In genomic region chr6:30779850-30780641, GRCh38 we compare ENCODE assay signal across 11 cellular contexts. TPM values are rescaled to one million over a fixed set of nuclear protein-coding genes. Genes with fewer than 3 reads are reported as not detected.
A peak's percentile ranks its signal among the peaks of the same experiment; 100 is the strongest.
DNase-seq lines count a peak whose midpoint lies in the region; ATAC-seq, FAIRE-seq and TF ChIP-seq lines count a peak whose summit lies in the region.
"Had no signal": no experiment of that assay in that cellular context is flagged by ENCODE, and none has a peak within 500 bp of the region (broad histone marks: within the 10 kb centered on the region; RNA-seq: fewer than 3 reads in every experiment).

No MANE protein-coding gene starts in this region.

- TF ChIP-seq CTCF in heart left ventricle (IDR thresholded peaks at IDR 0.05) (no peak), upper lobe of right lung (IDR thresholded peaks at IDR 0.05) (no peak)

- no peak overlapping the region for H2BK120ac ChIP-seq in neuronal stem cell (ENCODE audit: low read depth, low read length)

- H3K9me3 Mint-ChIP-seq in dendritic cell treated with granulocyte-macrophage colony-stimulating factor and Interleukin-4, amounts not matched to agents 40 ng/mL and 50 ng/mL, for 4 days = no peaks in the 10 kb centered on the region
- H3K9me3 Mint-ChIP-seq: activated CD4-positive, alpha-beta memory T cell treated with anti-CD3 and anti-CD28 coated beads for 36 hours had no signal

- no peak for FAIRE-seq in RCC 7860 (lab: Jason Lieb, UNC)

- H3K27ac ChIP-seq in heart left ventricle (peak overlapping the region; percentile 72 to 97 (median 94)), neuronal stem cell (replicated peaks; ENCODE audit: low read length) (no peak overlapping the region), upper lobe of right lung (peak overlapping the region; percentile 65)
- H3K27ac ChIP-seq: HL-60 had no signal

- H3K79me1 ChIP-seq in neuronal stem cell (ENCODE audit: low read depth, low read length) = no peaks in the 10 kb centered on the region

- H3K27ac Mint-ChIP-seq in dendritic cell treated with granulocyte-macrophage colony-stimulating factor and Interleukin-4, amounts not matched to agents 40 ng/mL and 50 ng/mL, for 4 days = peak overlapping the region; percentile 79
- H3K27ac Mint-ChIP-seq: activated CD4-positive, alpha-beta memory T cell treated with anti-CD3 and anti-CD28 coated beads for 36 hours had no signal

- H3K4me1 Mint-ChIP-seq in dendritic cell treated with granulocyte-macrophage colony-stimulating factor and Interleukin-4, amounts not matched to agents 40 ng/mL and 50 ng/mL, for 4 days (ENCODE audit: low read depth) = peaks cover 68% of the 10 kb centered on the region

- no peak overlapping the region for H2BK5ac ChIP-seq in neuronal stem cell (ENCODE audit: low read length)

- WGBS in heart left ventricle, 4 donors = 88 to 92% (median 90%) methylated on average over 10 of the region's 10 CpGs
- no CpG with 5 or more reads among the region's 10 CpGs for WGBS in neuronal stem cell (ENCODE audit: extremely low coverage in 2 of 2, insufficient read length in 2 of 2, insufficient replicate concordance in 1 of 2), 2 donors

- H3K36me3 Mint-ChIP-seq in dendritic cell treated with granulocyte-macrophage colony-stimulating factor and Interleukin-4, amounts not matched to agents 40 ng/mL and 50 ng/mL, for 4 days (ENCODE audit: low read depth) = no peaks in the 10 kb centered on the region
- H3K36me3 Mint-ChIP-seq: activated CD4-positive, alpha-beta memory T cell treated with anti-CD3 and anti-CD28 coated beads for 36 hours had no signal

- H2BK12ac ChIP-seq in neuronal stem cell (ENCODE audit: low read length) = no peak overlapping the region

- no peak overlapping the region for H3K14ac ChIP-seq in neuronal stem cell (ENCODE audit: low read length)

- H3K23ac ChIP-seq in neuronal stem cell (ENCODE audit: low read depth, low read length, poor library complexity) = no peak overlapping the region

- H4K8ac ChIP-seq in neuronal stem cell (ENCODE audit: low read depth, low read length) = no peak overlapping the region

- H3K9ac ChIP-seq in neuronal stem cell (ENCODE audit: low read depth, low read length, poor library complexity) = no peak overlapping the region

- H2AK5ac ChIP-seq in neuronal stem cell (ENCODE audit: low read depth, low read length) = peak overlapping the region; percentile 25

- H3K27me3 ChIP-seq in heart left ventricle (no peaks in the 10 kb centered on the region), neuronal stem cell (ENCODE audit: control insufficient read depth in 3 of 3, insufficient read depth in 3 of 3, low read depth in 1 of 3, low read length in 3 of 3) (no peaks in the 10 kb centered on the region), upper lobe of right lung (no peaks in the 10 kb centered on the region)

- H4K91ac ChIP-seq in neuronal stem cell (ENCODE audit: low read depth, low read length, poor library complexity) = no peak overlapping the region

- intact Hi-C loops in heart left ventricle (cut with DNase I) (loop anchor here in 9 of 10 donors (2.0 to 5.0 kb wide), 3 partner anchors 27 to 38 kb away; partner anchors contain the start of genes FLOT1 (in 9 of the 9) and IER3 (in 8 of the 9)), left ventricle myocardium superior (cut with micrococcal nuclease) (no loop called here), upper lobe of right lung (cut with DNase I) (no loop called here)
- intact Hi-C loops in dendritic cell treated with granulocyte-macrophage colony-stimulating factor and Interleukin-4, amounts not matched to agents 40 ng/mL and 50 ng/mL, for 4 days (cut with micrococcal nuclease) = no loop called here

- DNase-seq in heart left ventricle (no peak), left ventricle myocardium superior (no peak), neuronal stem cell (ENCODE audit: low spot score) (no peak), upper lobe of right lung (no peak), NCI-H146 (lab: John Stamatoyannopoulos, UW) (no peak), RCC 7860 (ENCODE audit: low spot score) (no peak), NCI-H446 treated with DMSO at 0.1 percent for 48 hours (lab: John Stamatoyannopoulos, UW) (no peak)
- DNase-seq: activated CD4-positive, alpha-beta memory T cell treated with anti-CD3 and anti-CD28 coated beads for 36 hours; NCI-H187 treated with DMSO at 0.1 percent for 48 hours had no signal

- no peak for TF ChIP-seq POLR2A in heart left ventricle (IDR thresholded peaks at IDR 0.05)

- no peak for ATAC-seq in heart left ventricle
- ATAC-seq in left ventricle myocardium superior = no peak
- ATAC-seq in upper lobe of right lung = no peak

- no peak overlapping the region for H3K4me3 Mint-ChIP-seq in dendritic cell treated with granulocyte-macrophage colony-stimulating factor and Interleukin-4, amounts not matched to agents 40 ng/mL and 50 ng/mL, for 4 days
- H3K4me3 Mint-ChIP-seq: activated CD4-positive, alpha-beta memory T cell treated with anti-CD3 and anti-CD28 coated beads for 36 hours had no signal

- H3K36me3 ChIP-seq in heart left ventricle (no peaks in the 10 kb centered on the region), neuronal stem cell (replicated peaks in 1 of 2; ENCODE audit: control insufficient read depth in 2 of 2, insufficient read depth in 2 of 2, low read length in 2 of 2) (no peaks in the 10 kb centered on the region), upper lobe of right lung (no peaks in the 10 kb centered on the region)

- H3K4me1 ChIP-seq in heart left ventricle (peaks cover 0 to 85% (median 44%) of the 10 kb centered on the region in 12 donors), neuronal stem cell (ENCODE audit: control insufficient read depth in 2 of 2, insufficient read depth in 1 of 2, low read depth in 1 of 2, low read length in 2 of 2) (peaks cover 0 to 4% of the 10 kb centered on the region in 2 donors), upper lobe of right lung (peaks cover 53% of the 10 kb centered on the region)

- no peaks in the 10 kb centered on the region for H3K9me3 ChIP-seq in heart left ventricle
- peaks cover 3 to 4% of the 10 kb centered on the region in 2 donors for H3K9me3 ChIP-seq in neuronal stem cell (replicated peaks in 1 of 2; ENCODE audit: control insufficient read depth in 2 of 2, insufficient read depth in 1 of 2, low read depth in 1 of 2, low read length in 2 of 2)
- no peaks in the 10 kb centered on the region for H3K9me3 ChIP-seq in upper lobe of right lung

- no peak overlapping the region for H2BK15ac ChIP-seq in neuronal stem cell (ENCODE audit: low read length)

- no peak overlapping the region for H3K18ac ChIP-seq in neuronal stem cell (ENCODE audit: low read length)

- H3K4me3 ChIP-seq in heart left ventricle (peak overlapping the region in 1 of 12 donors; percentile 33), neuronal stem cell (ENCODE audit: low read length in 2 of 2) (no peak overlapping the region), upper lobe of right lung (no peak overlapping the region)

- H3K4me2 ChIP-seq in neuronal stem cell (ENCODE audit: insufficient read depth, low read length, poor library complexity, severe bottlenecking) = no peak overlapping the region

- no peaks in the 10 kb centered on the region for H3K27me3 Mint-ChIP-seq in dendritic cell treated with granulocyte-macrophage colony-stimulating factor and Interleukin-4, amounts not matched to agents 40 ng/mL and 50 ng/mL, for 4 days
- H3K27me3 Mint-ChIP-seq: activated CD4-positive, alpha-beta memory T cell treated with anti-CD3 and anti-CD28 coated beads for 36 hours had no signal

- H2AFZ ChIP-seq in neuronal stem cell (ENCODE audit: low read length) = peak overlapping the region; percentile 51

- no peak overlapping the region for H3K4ac ChIP-seq in neuronal stem cell (ENCODE audit: low read length)

RNA-seq across cellular contexts. Expression of gene IER3, which starts 35.7 kb away (rescaled TPM):
- total RNA-seq in heart left ventricle (100 to 1,000 TPM in 2 of 9 donors, 10 to 100 TPM in 6, 1 to 10 TPM in 1; 8.7 to 127 (median 69.8) TPM), left ventricle myocardium superior (12.7 TPM), upper lobe of right lung (35.4 TPM)
- polyA plus RNA-seq in heart left ventricle = 100 to 1,000 TPM in 1 of 2 donors, 10 to 100 TPM in 1; 33.3 to 119 TPM
- 11.0 TPM for polyA plus RNA-seq in neuronal stem cell (2013, experiment 1 of 2)
- polyA plus RNA-seq in neuronal stem cell (2013, experiment 2 of 2) = 10.9 TPM

RNA-seq across cellular contexts. Expression of gene FLOT1, which starts 37.6 kb away (rescaled TPM):
- 100 to 1,000 TPM; 166 to 282 (median 211) TPM for total RNA-seq in heart left ventricle
- 100 to 1,000 TPM; 291 to 310 TPM for polyA plus RNA-seq in heart left ventricle
- 238 TPM for total RNA-seq in left ventricle myocardium superior
- 107 TPM for polyA plus RNA-seq in neuronal stem cell (2013, experiment 1 of 2)
- 102 TPM for polyA plus RNA-seq in neuronal stem cell (2013, experiment 2 of 2)
- 175 TPM for total RNA-seq in upper lobe of right lung

RNA-seq across cellular contexts. Expression of gene TUBB, which starts 59.9 kb away (rescaled TPM):
- 100 to 1,000 TPM; 183 to 474 (median 238) TPM for total RNA-seq in heart left ventricle
- polyA plus RNA-seq in heart left ventricle = 100 to 1,000 TPM; 195 to 497 TPM
- total RNA-seq in left ventricle myocardium superior = 196 TPM
- polyA plus RNA-seq in neuronal stem cell (2013, experiment 1 of 2) = 2,147 TPM
- polyA plus RNA-seq in neuronal stem cell (2013, experiment 2 of 2) = 2,146 TPM
- 243 TPM for total RNA-seq in upper lobe of right lung

Comparison
In these comparisons a context has a peak if more than half of its experiments do, and no peak if none do; other contexts are left out.
1. intact Hi-C loops: an anchor here in heart left ventricle (2.0 to 5.0 kb wide); none called in left ventricle myocardium superior, dendritic cell treated with granulocyte-macrophage colony-stimulating factor and Interleukin-4, amounts not matched to agents 40 ng/mL and 50 ng/mL, for 4 days and upper lobe of right lung.